In the genomic region with DNA sequence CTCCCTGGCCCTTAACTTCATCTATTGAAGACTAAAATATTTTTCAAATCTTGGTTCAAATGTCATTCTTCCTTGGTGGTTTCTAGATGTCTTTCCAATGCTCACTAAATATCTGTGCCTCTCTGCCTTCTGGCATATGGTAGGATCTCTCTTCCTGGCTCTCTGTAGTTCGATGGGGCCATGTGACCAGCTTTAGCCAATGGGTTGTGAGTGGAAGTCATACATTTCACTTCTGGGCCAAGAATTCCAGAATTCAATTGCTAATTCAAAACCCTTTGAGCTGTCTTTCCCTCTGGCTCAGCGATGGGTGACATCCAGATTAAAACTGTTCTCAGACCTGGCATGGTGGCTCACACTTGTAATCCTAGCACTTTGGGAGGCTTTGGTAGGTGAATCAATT, we compare ENCODE assay signal across 29 cellular contexts.
"Had no signal": no experiment of that assay in that cellular context is flagged by ENCODE, and none has a peak within 500 bp of the region (broad histone marks: within the 10 kb centered on the region; RNA-seq: fewer than 3 reads in every experiment).

No MANE protein-coding gene starts in this region.

- H3K4me3 ChIP-seq: adrenal gland, body of pancreas, cardiac muscle cell, coronary artery, heart left ventricle, sigmoid colon, uterus had no signal

- H3K4me1 ChIP-seq: body of pancreas had no signal

- H3K27ac ChIP-seq: adrenal gland, body of pancreas, cardiac muscle cell, coronary artery, heart left ventricle, sigmoid colon, uterus had no signal

- ATAC-seq: body of pancreas; effector memory CD8-positive, alpha-beta T cell; heart left ventricle; left colon; stimulated activated memory B cell treated with anti-CD40 and anti-IgM and Interleukin-4, amounts not matched to agents 10 μg/mL and 1 μg/mL and 100 μg/mL, for 72 hours; stimulated activated naive CD8-positive, alpha-beta T cell treated with anti-CD3 and anti-CD28 coated beads, Interleukin-15, amount 100 ng/mL, for 72 hours had no signal

- FAIRE-seq: kidney, small intestine had no signal

- H3K27me3 ChIP-seq: adrenal gland, body of pancreas, cardiac muscle cell, heart left ventricle, sigmoid colon, uterus had no signal

- H3K36me3 ChIP-seq: adrenal gland, cardiac muscle cell, heart left ventricle, sigmoid colon, uterus had no signal

- H3K9me3 ChIP-seq: adrenal gland, body of pancreas, heart left ventricle, sigmoid colon, uterus had no signal

- DNase-seq: activated CD4-positive, alpha-beta T cell treated with anti-CD3 and anti-CD28 coated beads for 48 hours; activated CD4-positive, alpha-beta T cell treated with anti-CD3 and anti-CD28 coated beads, Interleukin-2, amount 50 U/mL, for 48 hours; activated CD8-positive, alpha-beta memory T cell treated with anti-CD3 and anti-CD28 coated beads, Interleukin-2, amount 50 U/mL, for 4 hours; activated effector memory CD4-positive, alpha-beta T cell treated with anti-CD3 and anti-CD28 coated beads, Interleukin-2, amount 50 U/mL, for 16 hours; activated naive CD4-positive, alpha-beta T cell treated with anti-CD3 and anti-CD28 coated beads for 36 hours; activated naive CD8-positive, alpha-beta T cell treated with anti-CD3 and anti-CD28 coated beads for 36 hours; activated T-cell treated with anti-CD3 and anti-CD28 coated beads, Interleukin-2, amount 50 U/mL, for 1 hour; adrenal gland; aorta; body of pancreas; effector memory CD8-positive, alpha-beta T cell; erythroblast; heart left ventricle; hypothalamus; immature natural killer cell; kidney; left colon; naive B cell; occipital lobe; sigmoid colon; small intestine; stimulated activated CD4-positive, alpha-beta T cell treated with anti-CD3 and anti-CD28 coated beads, Interleukin-1b, Interleukin-23, amount 100 ng/mL, for 48 hours; stimulated activated CD4-positive, alpha-beta T cell treated with anti-CD3 and anti-CD28 coated beads, Interleukin-4, amount 100 ng/mL, for 4 hours; stimulated activated CD8-positive, alpha-beta memory T cell treated with anti-CD3 and anti-CD28 coated beads, Interleukin-4, amount 100 ng/mL, for 48 hours; stimulated activated naive CD8-positive, alpha-beta T cell treated with anti-CD3 and anti-CD28 coated beads, Interleukin-15, amount 100 ng/mL, for 72 hours; uterus had no signal
